ENCODE assay signal across 1 cellular context in the genomic region with DNA sequence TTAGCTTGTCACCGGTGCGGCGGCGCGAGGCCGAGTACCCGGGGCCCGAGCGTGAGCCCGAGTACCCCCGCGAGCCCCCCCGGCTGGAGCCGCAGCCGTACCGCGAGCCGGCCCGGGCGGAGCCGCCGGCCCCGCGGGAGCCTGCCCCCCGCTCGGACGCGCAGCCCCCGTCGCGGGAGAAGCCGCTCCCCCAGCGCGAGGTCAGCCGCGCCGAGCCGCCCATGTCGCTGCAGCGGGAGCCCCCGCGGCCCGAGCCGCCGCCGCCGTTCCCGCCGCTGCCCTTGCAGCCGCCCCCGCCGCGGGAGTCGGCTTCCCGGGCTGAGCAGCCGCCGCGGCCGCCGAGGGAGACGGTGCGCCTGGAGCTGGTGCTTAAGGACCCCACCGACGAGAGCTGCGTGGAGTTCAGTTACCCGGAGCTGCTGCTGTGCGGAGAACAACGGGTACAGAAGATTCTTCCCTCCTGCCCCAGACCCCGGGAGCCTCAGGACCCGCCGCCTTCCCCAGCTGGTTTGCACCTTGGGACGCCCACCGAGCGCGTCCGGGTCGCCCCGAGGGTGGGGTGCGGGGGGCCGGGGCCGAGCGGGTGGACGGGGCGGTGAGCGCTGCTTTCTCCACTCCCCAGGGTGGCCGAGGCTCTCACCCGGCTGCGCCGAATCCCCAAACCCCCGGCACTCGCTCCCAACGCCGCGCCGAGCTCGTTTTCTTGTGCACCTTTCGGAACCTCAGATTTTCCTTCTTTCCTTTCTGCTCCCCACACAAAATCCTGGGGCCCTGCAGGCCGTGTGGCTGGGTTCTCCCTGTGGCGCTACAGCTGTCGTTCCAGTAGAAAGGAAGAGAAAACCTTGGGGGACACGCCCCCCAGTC.
TF ChIP-seq lines count a peak whose summit lies in the region.

No MANE protein-coding gene starts in this region.

TF ChIP-seq in SK-N-SH treated with all-trans-retinoic acid at 6 μM for 48 hours, 23 proteins besides CTCF, POLR2A, EP300 and RAD21 (continued from another document):
- TF ChIP-seq, protein P1, sequence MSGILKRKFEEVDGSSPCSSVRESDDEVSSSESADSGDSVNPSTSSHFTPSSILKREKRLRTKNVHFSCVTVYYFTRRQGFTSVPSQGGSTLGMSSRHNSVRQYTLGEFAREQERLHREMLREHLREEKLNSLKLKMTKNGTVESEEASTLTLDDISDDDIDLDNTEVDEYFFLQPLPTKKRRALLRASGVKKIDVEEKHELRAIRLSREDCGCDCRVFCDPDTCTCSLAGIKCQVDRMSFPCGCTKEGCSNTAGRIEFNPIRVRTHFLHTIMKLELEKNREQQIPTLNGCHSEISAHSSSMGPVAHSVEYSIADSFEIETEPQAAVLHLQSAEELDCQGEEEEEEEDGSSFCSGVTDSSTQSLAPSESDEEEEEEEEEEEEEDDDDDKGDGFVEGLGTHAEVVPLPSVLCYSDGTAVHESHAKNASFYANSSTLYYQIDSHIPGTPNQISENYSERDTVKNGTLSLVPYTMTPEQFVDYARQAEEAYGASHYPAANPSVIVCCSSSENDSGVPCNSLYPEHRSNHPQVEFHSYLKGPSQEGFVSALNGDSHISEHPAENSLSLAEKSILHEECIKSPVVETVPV (CRISPR knock-in tag; IDR thresholded peaks at IDR 0.05): no peak
- TF ChIP-seq ISL1 (CRISPR knock-in tag; IDR thresholded peaks at IDR 0.05) (no peak), ZNF565 (CRISPR knock-in tag; conservative IDR thresholded peaks at IDR 0.05; ENCODE audit: low read depth) (no peak), ZFP3 (CRISPR knock-in tag; IDR thresholded peaks at IDR 0.05) (no peak), ARNTL (CRISPR knock-in tag; IDR thresholded peaks at IDR 0.05; ENCODE audit: borderline replicate concordance, low read depth) (no peak), OSR1 (CRISPR knock-in tag; IDR thresholded peaks at IDR 0.05) (no peak), PPARA (CRISPR knock-in tag; IDR thresholded peaks at IDR 0.05; ENCODE audit: borderline replicate concordance) (no peak), ZC3H10 (CRISPR knock-in tag; IDR thresholded peaks at IDR 0.05) (no peak), SNAI2 (CRISPR knock-in tag; IDR thresholded peaks at IDR 0.05) (no peak)
- TF ChIP-seq, protein P2, sequence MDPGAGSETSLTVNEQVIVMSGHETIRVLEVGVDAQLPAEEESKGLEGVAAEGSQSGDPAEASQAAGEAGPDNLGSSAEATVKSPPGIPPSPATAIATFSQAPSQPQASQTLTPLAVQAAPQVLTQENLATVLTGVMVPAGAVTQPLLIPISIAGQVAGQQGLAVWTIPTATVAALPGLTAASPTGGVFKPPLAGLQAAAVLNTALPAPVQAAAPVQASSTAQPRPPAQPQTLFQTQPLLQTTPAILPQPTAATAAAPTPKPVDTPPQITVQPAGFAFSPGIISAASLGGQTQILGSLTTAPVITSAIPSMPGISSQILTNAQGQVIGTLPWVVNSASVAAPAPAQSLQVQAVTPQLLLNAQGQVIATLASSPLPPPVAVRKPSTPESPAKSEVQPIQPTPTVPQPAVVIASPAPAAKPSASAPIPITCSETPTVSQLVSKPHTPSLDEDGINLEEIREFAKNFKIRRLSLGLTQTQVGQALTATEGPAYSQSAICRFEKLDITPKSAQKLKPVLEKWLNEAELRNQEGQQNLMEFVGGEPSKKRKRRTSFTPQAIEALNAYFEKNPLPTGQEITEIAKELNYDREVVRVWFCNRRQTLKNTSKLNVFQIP (CRISPR knock-in tag; IDR thresholded peaks at IDR 0.05; ENCODE audit: borderline replicate concordance, low read depth): no peak
